1 cellular context compared by ENCODE assay signal in genomic region chr19:1275260-1275975, GRCh38.
TF ChIP-seq lines count a peak whose summit lies in the region.

Gene FAM174C (plus strand): TSS chr19:1275530. CDS start chr19:1275550, 20 bp downstream.

TF ChIP-seq in K562, 482 proteins besides CTCF, POLR2A, EP300 and RAD21 (continued from another document and continues in another):
- TF ChIP-seq, protein P1, sequence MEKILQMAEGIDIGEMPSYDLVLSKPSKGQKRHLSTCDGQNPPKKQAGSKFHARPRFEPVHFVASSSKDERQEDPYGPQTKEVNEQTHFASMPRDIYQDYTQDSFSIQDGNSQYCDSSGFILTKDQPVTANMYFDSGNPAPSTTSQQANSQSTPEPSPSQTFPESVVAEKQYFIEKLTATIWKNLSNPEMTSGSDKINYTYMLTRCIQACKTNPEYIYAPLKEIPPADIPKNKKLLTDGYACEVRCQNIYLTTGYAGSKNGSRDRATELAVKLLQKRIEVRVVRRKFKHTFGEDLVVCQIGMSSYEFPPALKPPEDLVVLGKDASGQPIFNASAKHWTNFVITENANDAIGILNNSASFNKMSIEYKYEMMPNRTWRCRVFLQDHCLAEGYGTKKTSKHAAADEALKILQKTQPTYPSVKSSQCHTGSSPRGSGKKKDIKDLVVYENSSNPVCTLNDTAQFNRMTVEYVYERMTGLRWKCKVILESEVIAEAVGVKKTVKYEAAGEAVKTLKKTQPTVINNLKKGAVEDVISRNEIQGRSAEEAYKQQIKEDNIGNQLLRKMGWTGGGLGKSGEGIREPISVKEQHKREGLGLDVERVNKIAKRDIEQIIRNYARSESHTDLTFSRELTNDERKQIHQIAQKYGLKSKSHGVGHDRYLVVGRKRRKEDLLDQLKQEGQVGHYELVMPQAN (IDR thresholded peaks at IDR 0.05; ENCODE audit: borderline replicate concordance) = no peak
- TF ChIP-seq MTA3 (IDR thresholded peaks at IDR 0.05; ENCODE audit: borderline replicate concordance) (peak; percentile 85; the same call in 1 of the 2 replicates), ZNF395 (CRISPR knock-in tag; IDR thresholded peaks at IDR 0.05) (peak; percentile 7; the same call in 1 of the 2 replicates), BRD4 (IDR thresholded peaks at IDR 0.05) (no peak), MIER1 (IDR thresholded peaks at IDR 0.05; ENCODE audit: low read depth) (no peak), ZNF239 (CRISPR knock-in tag; IDR thresholded peaks at IDR 0.05) (no peak), ASH1L (IDR thresholded peaks at IDR 0.05; ENCODE audit: borderline replicate concordance, low read depth, partially characterized antibody) (no peak), LCOR (CRISPR knock-in tag; IDR thresholded peaks at IDR 0.05) (no peak; the same call in 1 of the 2 replicates), ESRRA (IDR thresholded peaks at IDR 0.05; ENCODE audit: borderline replicate concordance, low read depth) (peak; percentile 52; the same call in 1 of the 2 replicates), TBL1XR1 (IDR thresholded peaks at IDR 0.05; ENCODE audit: low read length in 2 of 2) (no peak), C11orf30 (IDR thresholded peaks at IDR 0.05; ENCODE audit: low read depth) (peak; percentile 57; the same call in 1 of the 2 replicates), SRSF1 (IDR thresholded peaks at IDR 0.05; ENCODE audit: low read depth, low read length) (0 out of 2 replicates have a peak, but pooled peaks have one; percentile 12), ZZZ3 (IDR thresholded peaks at IDR 0.05) (no peak), HMBOX1 (IDR thresholded peaks at IDR 0.05) (no peak), JUN (IDR thresholded peaks at IDR 0.05; ENCODE audit: borderline replicate concordance, low read depth, low read length) (peak; percentile 19; the same call in 1 of the 2 replicates), JUN (CRISPR knock-in tag; IDR thresholded peaks at IDR 0.05; ENCODE audit: borderline replicate concordance) (peak; percentile 73; the same call in 1 of the 2 replicates), RUNX1 (IDR thresholded peaks at IDR 0.05; ENCODE audit: low read depth) (no peak), FOXM1 (IDR thresholded peaks at IDR 0.05; ENCODE audit: low read depth) (no peak), FOXM1 (CRISPR knock-in tag; IDR thresholded peaks at IDR 0.05; ENCODE audit: low read depth) (peak; percentile 34; the same call in 1 of the 2 replicates), TEAD4 (IDR thresholded peaks at IDR 0.05; ENCODE audit: low read length) (no peak), TEAD4 (CRISPR knock-in tag; IDR thresholded peaks at IDR 0.05; ENCODE audit: borderline replicate concordance) (no peak), ZFP36 (IDR thresholded peaks at IDR 0.05; ENCODE audit: low read depth, low read length, partially characterized antibody) (no peak), SLC30A9 (CRISPR knock-in tag; IDR thresholded peaks at IDR 0.05) (no peak), RBBP5 (IDR thresholded peaks at IDR 0.05; ENCODE audit: borderline replicate concordance, insufficient read depth, low read length, poor library complexity, severe bottlenecking) (peak; percentile 96), MXI1 (IDR thresholded peaks at IDR 0.05; ENCODE audit: low read depth, low read length) (no peak; the same call in none of the 2 replicates), POLR2B (IDR thresholded peaks at IDR 0.05; ENCODE audit: low read depth, partially characterized antibody) (peak; percentile 84), ERF (CRISPR knock-in tag; IDR thresholded peaks at IDR 0.05) (peak; percentile 93), SIN3A (IDR thresholded peaks at IDR 0.05; ENCODE audit: borderline replicate concordance in 2 of 2, control insufficient read depth in 1 of 2, low read depth in 2 of 2, low read length in 2 of 2) (peak; percentile 54 to 92; a peak in 2 of 4 replicates), PURB (CRISPR knock-in tag; IDR thresholded peaks at IDR 0.05; ENCODE audit: low read depth) (no peak), MED1 (CRISPR knock-in tag; IDR thresholded peaks at IDR 0.05; ENCODE audit: borderline replicate concordance) (no peak; the same call in 1 of the 2 replicates), RCOR1 (IDR thresholded peaks at IDR 0.05; ENCODE audit: borderline replicate concordance in 1 of 2, low read depth in 2 of 2, low read length in 2 of 2) (no peak), MCM7 (IDR thresholded peaks at IDR 0.05) (no peak), RBM25 (IDR thresholded peaks at IDR 0.05; ENCODE audit: low read depth, low read length, severe bottlenecking) (peak; percentile 90), SIN3B (IDR thresholded peaks at IDR 0.05; ENCODE audit: low read depth) (peak; percentile 95), SAFB2 (IDR thresholded peaks at IDR 0.05; ENCODE audit: borderline replicate concordance, low read depth, low read length, severe bottlenecking) (no peak), IRF9 (tag; IDR thresholded peaks at IDR 0.05) (no peak), ZC3H11A (IDR thresholded peaks at IDR 0.05; ENCODE audit: low read depth, low read length) (no peak), OTX1 (CRISPR knock-in tag; IDR thresholded peaks at IDR 0.05) (no peak; the same call in 1 of the 2 replicates), ZFP1 (CRISPR knock-in tag; IDR thresholded peaks at IDR 0.05) (peak; percentile 59; the same call in 1 of the 2 replicates), ZBED1 (IDR thresholded peaks at IDR 0.05) (peak; percentile 82; the same call in 1 of the 2 replicates), ZNF212 (CRISPR knock-in tag; IDR thresholded peaks at IDR 0.05) (no peak), MYNN (IDR thresholded peaks at IDR 0.05) (no peak; the same call in 1 of the 2 replicates), MYNN (CRISPR knock-in tag; IDR thresholded peaks at IDR 0.05) (no peak), FOXJ2 (tag; IDR thresholded peaks at IDR 0.05) (no peak), ZNF75A (CRISPR knock-in tag; IDR thresholded peaks at IDR 0.05) (peak; percentile 64), GABPB1 (CRISPR knock-in tag; IDR thresholded peaks at IDR 0.05) (peak; percentile 61; the same call in 1 of the 2 replicates), RHOXF2B (CRISPR knock-in tag; conservative IDR thresholded peaks at IDR 0.05) (0 out of 2 replicates have a peak, but pooled peaks have one; percentile 22), ZSCAN32 (CRISPR knock-in tag; IDR thresholded peaks at IDR 0.05) (no peak), SFPQ (IDR thresholded peaks at IDR 0.05; ENCODE audit: low read depth, low read length) (no peak), FIP1L1 (IDR thresholded peaks at IDR 0.05; ENCODE audit: low read depth, low read length, poor library complexity, severe bottlenecking) (peak; percentile 89), ETS2 (tag; IDR thresholded peaks at IDR 0.05; ENCODE audit: borderline replicate concordance, poor library complexity, severe bottlenecking) (peak; percentile 72), HIVEP1 (CRISPR knock-in tag; IDR thresholded peaks at IDR 0.05) (no peak), ZBTB17 (CRISPR knock-in tag; IDR thresholded peaks at IDR 0.05) (no peak), CREB1 (IDR thresholded peaks at IDR 0.05) (peak; percentile 93), CREB1 (CRISPR knock-in tag; IDR thresholded peaks at IDR 0.05) (peak; percentile 95), HBP1 (CRISPR knock-in tag; IDR thresholded peaks at IDR 0.05) (no peak)
- TF ChIP-seq, protein P2, sequence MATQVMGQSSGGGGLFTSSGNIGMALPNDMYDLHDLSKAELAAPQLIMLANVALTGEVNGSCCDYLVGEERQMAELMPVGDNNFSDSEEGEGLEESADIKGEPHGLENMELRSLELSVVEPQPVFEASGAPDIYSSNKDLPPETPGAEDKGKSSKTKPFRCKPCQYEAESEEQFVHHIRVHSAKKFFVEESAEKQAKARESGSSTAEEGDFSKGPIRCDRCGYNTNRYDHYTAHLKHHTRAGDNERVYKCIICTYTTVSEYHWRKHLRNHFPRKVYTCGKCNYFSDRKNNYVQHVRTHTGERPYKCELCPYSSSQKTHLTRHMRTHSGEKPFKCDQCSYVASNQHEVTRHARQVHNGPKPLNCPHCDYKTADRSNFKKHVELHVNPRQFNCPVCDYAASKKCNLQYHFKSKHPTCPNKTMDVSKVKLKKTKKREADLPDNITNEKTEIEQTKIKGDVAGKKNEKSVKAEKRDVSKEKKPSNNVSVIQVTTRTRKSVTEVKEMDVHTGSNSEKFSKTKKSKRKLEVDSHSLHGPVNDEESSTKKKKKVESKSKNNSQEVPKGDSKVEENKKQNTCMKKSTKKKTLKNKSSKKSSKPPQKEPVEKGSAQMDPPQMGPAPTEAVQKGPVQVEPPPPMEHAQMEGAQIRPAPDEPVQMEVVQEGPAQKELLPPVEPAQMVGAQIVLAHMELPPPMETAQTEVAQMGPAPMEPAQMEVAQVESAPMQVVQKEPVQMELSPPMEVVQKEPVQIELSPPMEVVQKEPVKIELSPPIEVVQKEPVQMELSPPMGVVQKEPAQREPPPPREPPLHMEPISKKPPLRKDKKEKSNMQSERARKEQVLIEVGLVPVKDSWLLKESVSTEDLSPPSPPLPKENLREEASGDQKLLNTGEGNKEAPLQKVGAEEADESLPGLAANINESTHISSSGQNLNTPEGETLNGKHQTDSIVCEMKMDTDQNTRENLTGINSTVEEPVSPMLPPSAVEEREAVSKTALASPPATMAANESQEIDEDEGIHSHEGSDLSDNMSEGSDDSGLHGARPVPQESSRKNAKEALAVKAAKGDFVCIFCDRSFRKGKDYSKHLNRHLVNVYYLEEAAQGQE (CRISPR knock-in tag; IDR thresholded peaks at IDR 0.05; ENCODE audit: low read depth) = peak; percentile 75
- TF ChIP-seq, protein P3, sequence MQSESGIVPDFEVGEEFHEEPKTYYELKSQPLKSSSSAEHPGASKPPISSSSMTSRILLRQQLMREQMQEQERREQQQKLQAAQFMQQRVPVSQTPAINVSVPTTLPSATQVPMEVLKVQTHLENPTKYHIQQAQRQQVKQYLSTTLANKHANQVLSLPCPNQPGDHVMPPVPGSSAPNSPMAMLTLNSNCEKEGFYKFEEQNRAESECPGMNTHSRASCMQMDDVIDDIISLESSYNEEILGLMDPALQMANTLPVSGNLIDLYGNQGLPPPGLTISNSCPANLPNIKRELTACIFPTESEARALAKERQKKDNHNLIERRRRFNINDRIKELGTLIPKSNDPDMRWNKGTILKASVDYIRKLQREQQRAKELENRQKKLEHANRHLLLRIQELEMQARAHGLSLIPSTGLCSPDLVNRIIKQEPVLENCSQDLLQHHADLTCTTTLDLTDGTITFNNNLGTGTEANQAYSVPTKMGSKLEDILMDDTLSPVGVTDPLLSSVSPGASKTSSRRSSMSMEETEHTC (IDR thresholded peaks at IDR 0.05) = no peak
- TF ChIP-seq, protein P4, sequence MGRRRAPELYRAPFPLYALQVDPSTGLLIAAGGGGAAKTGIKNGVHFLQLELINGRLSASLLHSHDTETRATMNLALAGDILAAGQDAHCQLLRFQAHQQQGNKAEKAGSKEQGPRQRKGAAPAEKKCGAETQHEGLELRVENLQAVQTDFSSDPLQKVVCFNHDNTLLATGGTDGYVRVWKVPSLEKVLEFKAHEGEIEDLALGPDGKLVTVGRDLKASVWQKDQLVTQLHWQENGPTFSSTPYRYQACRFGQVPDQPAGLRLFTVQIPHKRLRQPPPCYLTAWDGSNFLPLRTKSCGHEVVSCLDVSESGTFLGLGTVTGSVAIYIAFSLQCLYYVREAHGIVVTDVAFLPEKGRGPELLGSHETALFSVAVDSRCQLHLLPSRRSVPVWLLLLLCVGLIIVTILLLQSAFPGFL (CRISPR knock-in tag; IDR thresholded peaks at IDR 0.05) = no peak
